Comparison of ENCODE assay signal across 11 cellular contexts in genomic region chr10:29243750-29244149, GRCh38. TPM values are rescaled to one million over a fixed set of nuclear protein-coding genes. Genes with fewer than 3 reads are reported as not detected.
DNase-seq lines count a peak whose midpoint lies in the region; ATAC-seq and TF ChIP-seq lines count a peak whose summit lies in the region.
"Had no signal": no experiment of that assay in that cellular context is flagged by ENCODE, and none has a peak within 500 bp of the region (broad histone marks: within the 10 kb centered on the region; RNA-seq: fewer than 3 reads in every experiment).

No MANE protein-coding gene starts in this region.

- peak; percentile 36 for TF ChIP-seq CTCF in DND-41 (IDR thresholded peaks at IDR 0.05; ENCODE audit: borderline replicate concordance, extremely low read depth, low read length, poor library complexity, severe bottlenecking)
- TF ChIP-seq CTCF in IMR-90 (conservative IDR thresholded peaks at IDR 0.05; ENCODE audit: low read depth, low read length): peak; percentile 32; the same call in 1 of the 2 replicates

- H3K9me3 Mint-ChIP-seq in activated T-cell treated with anti-CD3 and anti-CD28 coated beads, Interleukin-2, amount 50 U/mL, for 24 hours: no peaks in the 10 kb centered on the region

- CTCF ChIA-PET in IMR-90 (lab: Yijun Ruan, JAX): interaction anchor here (1.2 kb wide), 1 partner anchor 10 kb away, joined by 3 read pairs; no protein-coding TSS in a partner anchor

- intact Hi-C loops in IMR-90 (cut with micrococcal nuclease): no loop called here

- no peaks in the 10 kb centered on the region for H3K4me1 Mint-ChIP-seq in activated T-cell treated with anti-CD3 and anti-CD28 coated beads, Interleukin-2, amount 50 U/mL, for 24 hours (ENCODE audit: low read depth)
- H3K4me1 Mint-ChIP-seq: T-helper 17 cell had no signal

- DNase-seq in DND-41: no peak
- no peak for DNase-seq in IMR-90
- peak; percentile 28 for DNase-seq in cerebellar cortex (ENCODE audit: low spot score)
- DNase-seq in mesendoderm: peak; percentile 68
- no peak for DNase-seq in NCI-H345 (lab: John Stamatoyannopoulos, UW)
- DNase-seq in activated T-cell treated with anti-CD3 and anti-CD28 coated beads, Interleukin-2, amount 50 U/mL, for 24 hours: no peak
- no peak for DNase-seq in NCI-H128 (lab: John Stamatoyannopoulos, UW; ENCODE audit: unreplicated experiment)
- no peak for DNase-seq in NK-92 (lab: John Stamatoyannopoulos, UW; ENCODE audit: unreplicated experiment)
- DNase-seq: NCI-H1694, T-helper 17 cell, transverse colon had no signal

- TF ChIP-seq POLR2A in IMR-90 (IDR thresholded peaks at IDR 0.05; ENCODE audit: low read depth, low read length): no peak

- no peak overlapping the region for H2AK9ac ChIP-seq in IMR-90 (replicated peaks; ENCODE audit: low read depth, low read length, poor library complexity)

- no peak overlapping the region for H2BK20ac ChIP-seq in IMR-90 (ENCODE audit: low read depth, low read length)

- H3K4me3 ChIP-seq in DND-41 (ENCODE audit: low read depth in 1 of 2, low read length in 2 of 2): no peak overlapping the region
- no peak overlapping the region for H3K4me3 ChIP-seq in IMR-90 (ENCODE audit: insufficient read depth, low read depth, low read length)
- no peak overlapping the region for H3K4me3 ChIP-seq in mesendoderm (ENCODE audit: low read length)
- H3K4me3 ChIP-seq: transverse colon had no signal

- H3K9me3 ChIP-seq in DND-41 (ENCODE audit: insufficient read depth, low read length, severe bottlenecking) (no peaks in the 10 kb centered on the region), IMR-90 (ENCODE audit: control insufficient read depth, insufficient read depth, low read length) (no peaks in the 10 kb centered on the region)
- H3K9me3 ChIP-seq: transverse colon had no signal

- H2BK15ac ChIP-seq in IMR-90 (ENCODE audit: low read depth, low read length) (no peak overlapping the region), mesendoderm (replicated peaks; ENCODE audit: low read depth) (no peak overlapping the region)

- H2AFZ ChIP-seq in DND-41 (ENCODE audit: low read depth, low read length) (no peak overlapping the region), IMR-90 (replicated peaks; ENCODE audit: low read length, poor library complexity) (no peak overlapping the region)

- H3K27ac ChIP-seq in DND-41 (ENCODE audit: low read length): no peak overlapping the region
- no peak overlapping the region for H3K27ac ChIP-seq in IMR-90 (ENCODE audit: insufficient read depth, low read length)
- no peak overlapping the region for H3K27ac ChIP-seq in mesendoderm (ENCODE audit: low read depth, low read length)
- H3K27ac ChIP-seq: transverse colon had no signal

- POLR2A ChIA-PET in IMR-90 (lab: Charles Lee; ENCODE audit: unreplicated experiment): no interaction called here

- H4K8ac ChIP-seq in IMR-90 (ENCODE audit: low read depth in 2 of 2, low read length in 2 of 2): no peak overlapping the region
- H4K8ac ChIP-seq in mesendoderm (ENCODE audit: low read depth, low read length): no peak overlapping the region

- no peak overlapping the region for H4K91ac ChIP-seq in IMR-90 (ENCODE audit: insufficient read depth, low read depth, low read length)

- H3K79me2 ChIP-seq in DND-41 (ENCODE audit: insufficient read depth, low read length) (no peaks in the 10 kb centered on the region), mesendoderm (ENCODE audit: control insufficient read depth, insufficient read depth, low read length) (no peaks in the 10 kb centered on the region)

- WGBS in IMR-90 (ENCODE audit: extremely low coverage in 2 of 2, insufficient read length in 1 of 2), 2 experiments: no CpG with 5 or more reads among the region's 1 CpG
- no CpG with 5 or more reads among the region's 1 CpG for WGBS in mesendoderm (ENCODE audit: extremely low coverage, insufficient coverage, low lambda C conversion rate)

- no TSS peak for BruUV-seq in IMR-90 (replicated peaks; lab: Mats Ljungman, UMichigan)

- no peak overlapping the region for H4K5ac ChIP-seq in IMR-90 (ENCODE audit: low read depth, low read length)
- H4K5ac ChIP-seq in mesendoderm (ENCODE audit: low read length): no peak overlapping the region

- H3K9me1 ChIP-seq in IMR-90 (ENCODE audit: insufficient read depth, low read length): no peaks in the 10 kb centered on the region

- H3K27ac Mint-ChIP-seq in activated T-cell treated with anti-CD3 and anti-CD28 coated beads, Interleukin-2, amount 50 U/mL, for 24 hours: no peak overlapping the region
- H3K27ac Mint-ChIP-seq: T-helper 17 cell had no signal

- H3K4me1 ChIP-seq in DND-41 (ENCODE audit: insufficient read depth, low read length) (no peaks in the 10 kb centered on the region), IMR-90 (ENCODE audit: control insufficient read depth, insufficient read depth, low read length) (no peaks in the 10 kb centered on the region), mesendoderm (ENCODE audit: control insufficient read depth, low read depth, low read length) (no peaks in the 10 kb centered on the region)
- H3K4me1 ChIP-seq: transverse colon had no signal

- H3K4me2 ChIP-seq in DND-41 (ENCODE audit: insufficient read depth, low read length) (no peak overlapping the region), IMR-90 (ENCODE audit: low read depth, low read length) (no peak overlapping the region), mesendoderm (ENCODE audit: low read length) (no peak overlapping the region)

- H3K23ac ChIP-seq in IMR-90 (ENCODE audit: low read depth, low read length) (no peak overlapping the region), mesendoderm (ENCODE audit: low read length) (no peak overlapping the region)

- H4K20me1 ChIP-seq in DND-41 (ENCODE audit: insufficient read depth, low read length) (no peaks in the 10 kb centered on the region), IMR-90 (ENCODE audit: insufficient read depth, low read length) (no peaks in the 10 kb centered on the region)

- H3K27me3 ChIP-seq in DND-41 (ENCODE audit: insufficient read depth, low read length, poor library complexity): peaks cover 8% of the 10 kb centered on the region
- H3K27me3 ChIP-seq in IMR-90 (ENCODE audit: control insufficient read depth, insufficient read depth, low read length): peaks cover 35% of the 10 kb centered on the region
- H3K27me3 ChIP-seq in mesendoderm (ENCODE audit: insufficient read depth, low read length, poor library complexity): no peaks in the 10 kb centered on the region
- H3K27me3 ChIP-seq: transverse colon had no signal

- H3K27me3 Mint-ChIP-seq in activated T-cell treated with anti-CD3 and anti-CD28 coated beads, Interleukin-2, amount 50 U/mL, for 24 hours: peaks cover 22% of the 10 kb centered on the region

- H2BK120ac ChIP-seq in IMR-90 (ENCODE audit: low read depth, low read length) (no peak overlapping the region), mesendoderm (ENCODE audit: low read depth, low read length) (no peak overlapping the region)

- no peak overlapping the region for H3K9ac ChIP-seq in DND-41 (ENCODE audit: low read depth, low read length)
- H3K9ac ChIP-seq in IMR-90 (ENCODE audit: low read depth, low read length): no peak overlapping the region
- H3K9ac ChIP-seq in mesendoderm (ENCODE audit: low read length): no peak overlapping the region

- no peak overlapping the region for H2BK5ac ChIP-seq in IMR-90 (ENCODE audit: low read depth, low read length, poor library complexity, severe bottlenecking)
- H2BK5ac ChIP-seq in mesendoderm (ENCODE audit: low read length): no peak overlapping the region

- H2AK5ac ChIP-seq in IMR-90 (ENCODE audit: low read depth, low read length) (no peak overlapping the region), mesendoderm (ENCODE audit: low read length) (no peak overlapping the region)

- dilution Hi-C loops in IMR-90 (cut with HindIII; ENCODE audit: low sequenced_read_pairs, unreplicated experiment): no loop called here

- H3K4ac ChIP-seq in IMR-90 (ENCODE audit: low read depth, low read length) (no peak overlapping the region), mesendoderm (ENCODE audit: low read depth, low read length) (peak overlapping the region; percentile 43)

- no peaks in the 10 kb centered on the region for H3K36me3 Mint-ChIP-seq in activated T-cell treated with anti-CD3 and anti-CD28 coated beads, Interleukin-2, amount 50 U/mL, for 24 hours (ENCODE audit: low read depth)

- ATAC-seq in DND-41 (ENCODE audit: insufficient read depth, low read depth) (no peak), IMR-90 (ENCODE audit: low read depth) (no peak)
- ATAC-seq: T-helper 17 cell had no signal

- H3K4me3 Mint-ChIP-seq in activated T-cell treated with anti-CD3 and anti-CD28 coated beads, Interleukin-2, amount 50 U/mL, for 24 hours: no peak overlapping the region
- H3K4me3 Mint-ChIP-seq: T-helper 17 cell had no signal

- no peaks in the 10 kb centered on the region for H3K79me1 ChIP-seq in IMR-90 (ENCODE audit: low read depth in 1 of 2, low read length in 2 of 2)
- no peaks in the 10 kb centered on the region for H3K79me1 ChIP-seq in mesendoderm (ENCODE audit: low read length)

- H3K18ac ChIP-seq in IMR-90 (ENCODE audit: low read depth, low read length): no peak overlapping the region
- H3K18ac ChIP-seq in mesendoderm (ENCODE audit: low read length): no peak overlapping the region

- H3K56ac ChIP-seq in IMR-90 (ENCODE audit: extremely low read depth, insufficient read depth, low read length): no peak overlapping the region
- H3K56ac ChIP-seq in mesendoderm (ENCODE audit: low read length): no peak overlapping the region

- no peak overlapping the region for H3K14ac ChIP-seq in IMR-90 (replicated peaks; ENCODE audit: low read depth, low read length)

- TF ChIP-seq RAD21 in IMR-90 (IDR thresholded peaks at IDR 0.05; ENCODE audit: low read length): peak; percentile 40; the same call in 1 of the 2 replicates

- in situ Hi-C loops in IMR-90 (cut with MboI; ENCODE audit: low sequenced_read_pairs): no loop called here

- H3K36me3 ChIP-seq in DND-41 (ENCODE audit: insufficient read depth, low read length): no peaks in the 10 kb centered on the region
- H3K36me3 ChIP-seq in IMR-90 (ENCODE audit: control insufficient read depth, insufficient read depth, low read length): no peaks in the 10 kb centered on the region
- H3K36me3 ChIP-seq in mesendoderm (ENCODE audit: control insufficient read depth, insufficient read depth, low read length): no peaks in the 10 kb centered on the region
- H3K36me3 ChIP-seq: transverse colon had no signal

TF ChIP-seq in IMR-90, 13 proteins besides CTCF, POLR2A, EP300 and RAD21 (continues in another document):
- TF ChIP-seq FOS (IDR thresholded peaks at IDR 0.05; ENCODE audit: low read depth, low read length): no peak
- no peak for TF ChIP-seq NFE2L2 (IDR thresholded peaks at IDR 0.05; ENCODE audit: low read depth, low read length)
- TF ChIP-seq CEBPB (IDR thresholded peaks at IDR 0.05; ENCODE audit: low read depth, low read length): no peak
- no peak; the same call in 1 of the 2 replicates for TF ChIP-seq SMC3 (IDR thresholded peaks at IDR 0.05; ENCODE audit: low read depth, low read length)
- TF ChIP-seq BHLHE40 (IDR thresholded peaks at IDR 0.05; ENCODE audit: low read depth, low read length): no peak
- TF ChIP-seq MAFK (IDR thresholded peaks at IDR 0.05; ENCODE audit: low read depth, low read length): no peak

RNA-seq across cellular contexts. Expression of gene LYZL1, which starts 45.1 kb away (rescaled TPM):
- not detected in 2 replicates for total RNA-seq in IMR-90 (2012; rRNA removed)
- polyA plus RNA-seq in IMR-90 (2012; rRNA removed): not detected in 2 replicates
- polyA plus RNA-seq in IMR-90 (2012; cell fraction: cytosol; rRNA removed): not detected in 2 replicates
- not detected in 2 replicates for polyA plus RNA-seq in IMR-90 (2012; cell fraction: nucleus; rRNA removed; ENCODE audit: low replicate concordance)
- not detected for polyA plus RNA-seq in mesendoderm (2013, experiment 1 of 2)
- polyA plus RNA-seq in mesendoderm (2013, experiment 2 of 2): not detected
- total RNA-seq: T-helper 17 cell, transverse colon had no signal

Comparison
In these comparisons a context has a peak if more than half of its experiments do, and no peak if none do; other contexts are left out.
1. DNase-seq: peak in cerebellar cortex (single experiment) and mesendoderm (single experiment); none in DND-41 (single experiment), IMR-90 (single experiment), NCI-H345 (single experiment), activated T-cell treated with anti-CD3 and anti-CD28 coated beads, Interleukin-2, amount 50 U/mL, for 24 hours (single experiment), NCI-H128 (single experiment) and NK-92 (single experiment).